ENCODE assay signal across 7 cellular contexts in the genomic region with DNA sequence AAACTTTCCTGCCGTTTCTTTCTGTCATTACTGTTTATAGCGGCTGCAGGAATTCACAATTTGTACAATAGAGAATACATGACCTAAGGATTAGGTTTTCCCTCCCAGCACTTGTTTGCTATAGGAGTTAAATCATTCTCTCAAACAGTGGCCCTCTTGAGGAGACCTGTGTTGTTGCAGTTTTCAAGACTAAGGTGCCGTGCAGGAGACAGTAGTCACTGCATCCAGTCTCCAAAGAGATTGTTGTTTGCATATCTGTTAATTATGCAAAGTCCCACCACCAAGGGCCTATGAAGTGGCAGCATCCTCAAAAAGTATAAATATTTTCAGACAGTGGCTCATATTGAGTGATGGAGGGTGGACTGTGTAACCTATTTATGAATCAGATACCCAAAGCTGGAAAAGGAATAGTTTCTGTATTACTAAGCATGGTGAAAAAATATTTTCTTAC. TPM values are rescaled to one million over a fixed set of nuclear protein-coding genes. Genes with fewer than 3 reads are reported as not detected.
DNase-seq lines count a peak whose midpoint lies in the region; ATAC-seq and TF ChIP-seq lines count a peak whose summit lies in the region.

No MANE protein-coding gene starts in this region.

- H4K91ac ChIP-seq in mesenchymal stem cell (ENCODE audit: low read length): no peak overlapping the region

- H3K36me3 ChIP-seq in HCT116 (ENCODE audit: control insufficient read depth in 1 of 2, insufficient read depth in 2 of 2, low read length in 2 of 2) (no peaks in the 10 kb centered on the region), mesenchymal stem cell (ENCODE audit: control insufficient read depth in 1 of 2, insufficient read depth in 2 of 2, low read depth in 1 of 2, low read length in 2 of 2) (peaks cover 4 to 9% of the 10 kb centered on the region in 2 experiments), uterus (no peaks in the 10 kb centered on the region)

- no peak overlapping the region for H3K4me3 ChIP-seq in HCT116 (replicated peaks in 1 of 2; ENCODE audit: low read depth in 1 of 2, low read length in 2 of 2)
- peak overlapping the region in 1 of 2 experiments; percentile 87 for H3K4me3 ChIP-seq in mesenchymal stem cell (ENCODE audit: insufficient read depth in 1 of 2, low read depth in 1 of 2, low read length in 2 of 2)
- peak overlapping the region; percentile 60 to 89 for H3K4me3 ChIP-seq in uterus

- no peaks in the 10 kb centered on the region for H3K9me2 ChIP-seq in HCT116 (ENCODE audit: insufficient read depth)

- no peaks in the 10 kb centered on the region for H3K79me1 ChIP-seq in mesenchymal stem cell (replicated peaks; ENCODE audit: low read length, poor library complexity, severe bottlenecking)

- no peak overlapping the region for H3K23ac ChIP-seq in mesenchymal stem cell (ENCODE audit: low read length in 2 of 2)

- no peak overlapping the region for H3K4ac ChIP-seq in mesenchymal stem cell (ENCODE audit: low read depth in 1 of 2, low read length in 2 of 2)

- no peak overlapping the region for H2BK5ac ChIP-seq in mesenchymal stem cell (ENCODE audit: low read depth, low read length, poor library complexity, severe bottlenecking)

- no peak overlapping the region for H2AFZ ChIP-seq in HCT116 (ENCODE audit: low read depth, low read length, poor library complexity, severe bottlenecking)
- no peak overlapping the region for H2AFZ ChIP-seq in mesenchymal stem cell (ENCODE audit: low read depth, low read length)

- H3K27me3 ChIP-seq in HCT116 (ENCODE audit: insufficient read depth, low read length) (peaks cover 7% of the 10 kb centered on the region), mesenchymal stem cell (ENCODE audit: control insufficient read depth in 1 of 2, insufficient read depth in 1 of 2, low read length in 2 of 2) (no peaks in the 10 kb centered on the region), uterus (no peaks in the 10 kb centered on the region)

- H3K4me1 ChIP-seq in HCT116 (ENCODE audit: control insufficient read depth in 1 of 2, insufficient read depth in 2 of 2, low read length in 2 of 2) (peaks cover 3 to 37% of the 10 kb centered on the region in 2 experiments), mesenchymal stem cell (ENCODE audit: control insufficient read depth, insufficient read depth, low read depth, low read length) (peaks cover 10% of the 10 kb centered on the region), uterus (peaks cover 0 to 14% of the 10 kb centered on the region in 2 donors)

- no peak overlapping the region for H2AK5ac ChIP-seq in mesenchymal stem cell (ENCODE audit: low read length, severe bottlenecking)

- intact Hi-C loops in HCT116 (cut with micrococcal nuclease) (loop anchor here (5.0 kb wide), 3 partner anchors 60 to 195 kb away; no protein-coding TSS in a partner anchor), uterus (cut with DNase I; ENCODE audit: low total_unique reads) (loop anchor here (10.0 kb wide), 1 partner anchor 198 kb away; no protein-coding TSS in a partner anchor)

- TF ChIP-seq RAD21 in HCT116 (IDR thresholded peaks at IDR 0.05; ENCODE audit: low read depth): peak; percentile 54

- POLR2A ChIA-PET in HCT116 (lab: Charles Lee): no interaction called here

- H2BK120ac ChIP-seq in mesenchymal stem cell (ENCODE audit: low read depth, low read length): no peak overlapping the region

- CTCF ChIA-PET in HCT116 (lab: Charles Lee): interaction anchor here (1.8 kb wide), 1 partner anchor 194 kb away, joined by 7 read pairs; no protein-coding TSS in a partner anchor

- H3K4me2 ChIP-seq in HCT116 (ENCODE audit: low read length) (peak overlapping the region; percentile 26), mesenchymal stem cell (ENCODE audit: low read length, poor library complexity, severe bottlenecking) (peak overlapping the region; percentile 60)

- H3K9me3 ChIP-seq in HCT116 (ENCODE audit: control insufficient read depth in 1 of 2, insufficient read depth in 1 of 2, low read depth in 1 of 2, low read length in 2 of 2) (no peaks in the 10 kb centered on the region), mesenchymal stem cell (ENCODE audit: control insufficient read depth, low read length) (no peaks in the 10 kb centered on the region), uterus (no peaks in the 10 kb centered on the region)

- H3K14ac ChIP-seq in mesenchymal stem cell (ENCODE audit: low read length in 2 of 2): no peak overlapping the region

- TF ChIP-seq CTCF in HCT116 (IDR thresholded peaks at IDR 0.05 in 2 of 3, conservative IDR thresholded peaks at IDR 0.05 in 1 of 3; ENCODE audit: borderline replicate concordance in 1 of 3, insufficient read depth in 1 of 3, low read depth in 2 of 3, low read length in 2 of 3): peak; percentile 52 to 66 (median 59); a peak in 5 of 6 replicates
- TF ChIP-seq CTCF in uterus (IDR thresholded peaks at IDR 0.05): peak; percentile 55 to 67 (median 61)

- TF ChIP-seq POLR2A in HCT116 (IDR thresholded peaks at IDR 0.05; ENCODE audit: borderline replicate concordance, extremely low read depth, insufficient read depth, insufficient read length) (no peak), uterus (IDR thresholded peaks at IDR 0.05) (peak in 1 of 2 donors; percentile 30)

- no peak overlapping the region for H2BK12ac ChIP-seq in mesenchymal stem cell (ENCODE audit: low read length in 2 of 2)

- peak; percentile 66 for ATAC-seq in HCT116

- H4K8ac ChIP-seq in mesenchymal stem cell (ENCODE audit: low read length): no peak overlapping the region

- RAD21 ChIA-PET in HCT116 (lab: Charles Lee; ENCODE audit: low non-redundant PET in 1 of 2, low total read pairs in 2 of 2, uncharacterized antibody in 2 of 2, unreplicated experiment in 2 of 2): interaction anchor here in 1 of 2 experiments (1.1 kb wide), 1 partner anchor 194 kb away, joined by 3 read pairs; no protein-coding TSS in a partner anchor

- H3K18ac ChIP-seq in mesenchymal stem cell (ENCODE audit: low read depth in 1 of 2, low read length in 2 of 2): no peak overlapping the region

- no TSS peak for BruUV-seq in HCT116 (replicated peaks; lab: Mats Ljungman, UMichigan)

- WGBS in mesenchymal stem cell: 0% methylated on average over 1 of the region's 3 CpGs

- no peaks in the 10 kb centered on the region for H3K79me2 ChIP-seq in HCT116 (ENCODE audit: insufficient read depth, low read length)

- H3K27ac ChIP-seq in HCT116 (ENCODE audit: low read depth, low read length): no peak overlapping the region
- H3K27ac ChIP-seq in mesenchymal stem cell (ENCODE audit: low read length, poor library complexity, severe bottlenecking): peak overlapping the region; percentile 84
- H3K27ac ChIP-seq in uterus: peak overlapping the region; percentile 91 to 94

- H3K9ac ChIP-seq in HCT116 (ENCODE audit: low read length) (no peak overlapping the region), mesenchymal stem cell (ENCODE audit: low read length) (peak overlapping the region; percentile 85)

- DNase-seq in Daoy (ENCODE audit: low read depth) (peak; percentile 68), HCT116 (ENCODE audit: low read depth, low spot score) (peak; percentile 53), NCI-H510A treated with DMSO at 0.1 percent for 48 hours (lab: John Stamatoyannopoulos, UW) (peak; percentile 56), cerebellum (ENCODE audit: low spot score) (peak; percentile 37), mesenchymal stem cell (peak; percentile 75), uterus (no peak), GM19240 (ENCODE audit: insufficient read length, low spot score) (no peak)

- no peak overlapping the region for H2BK15ac ChIP-seq in mesenchymal stem cell (ENCODE audit: low read depth, poor library complexity, severe bottlenecking)

- no peaks in the 10 kb centered on the region for H4K20me1 ChIP-seq in HCT116 (ENCODE audit: insufficient read depth)

TF ChIP-seq in HCT116, 20 proteins besides CTCF, POLR2A, EP300 and RAD21:
- TF ChIP-seq FOSL1 (IDR thresholded peaks at IDR 0.05; ENCODE audit: low read depth) (peak; percentile 32; the same call in 1 of the 2 replicates), CBX3 (IDR thresholded peaks at IDR 0.05; ENCODE audit: low read depth) (0 out of 2 replicates have a peak, but pooled peaks have one; percentile 30), SIN3A (IDR thresholded peaks at IDR 0.05; ENCODE audit: low read depth) (no peak)

RNA-seq across cellular contexts. Expression of gene PRSS23, which starts 2.3 kb away (rescaled TPM):
- total RNA-seq in Daoy (2014; rRNA removed; shearing (Covaris generic)): 97.4 and 104 TPM in 2 replicates
- total RNA-seq in HCT116 (2021; ENCODE audit: unreplicated experiment): 3.8 TPM
- polyA plus RNA-seq in HCT116 (2012): 1.6 and 2.0 TPM in 2 replicates
- total RNA-seq in cerebellum: 7.3 TPM
- 324 TPM for polyA plus RNA-seq in mesenchymal stem cell (2013, experiment 1 of 2)
- 337 TPM for polyA plus RNA-seq in mesenchymal stem cell (2013, experiment 2 of 2)
- total RNA-seq in uterus: 100 to 1,000 TPM in 2 of 4 donors, 10 to 100 TPM in 2; 28.8 to 126 (median 106) TPM

Comparison
In these comparisons a context has a peak if more than half of its experiments do, and no peak if none do; other contexts are left out.
1. DNase-seq: peak in Daoy (single experiment), HCT116 (single experiment), NCI-H510A treated with DMSO at 0.1 percent for 48 hours (single experiment), cerebellum (single experiment) and mesenchymal stem cell (single experiment); none in uterus (0 of 2) and GM19240 (single experiment).
2. H3K4me3 ChIP-seq: peak in uterus (2 of 2); none in HCT116 (0 of 2).